Comparison of ENCODE assay signal across 16 cellular contexts in the genomic region with DNA sequence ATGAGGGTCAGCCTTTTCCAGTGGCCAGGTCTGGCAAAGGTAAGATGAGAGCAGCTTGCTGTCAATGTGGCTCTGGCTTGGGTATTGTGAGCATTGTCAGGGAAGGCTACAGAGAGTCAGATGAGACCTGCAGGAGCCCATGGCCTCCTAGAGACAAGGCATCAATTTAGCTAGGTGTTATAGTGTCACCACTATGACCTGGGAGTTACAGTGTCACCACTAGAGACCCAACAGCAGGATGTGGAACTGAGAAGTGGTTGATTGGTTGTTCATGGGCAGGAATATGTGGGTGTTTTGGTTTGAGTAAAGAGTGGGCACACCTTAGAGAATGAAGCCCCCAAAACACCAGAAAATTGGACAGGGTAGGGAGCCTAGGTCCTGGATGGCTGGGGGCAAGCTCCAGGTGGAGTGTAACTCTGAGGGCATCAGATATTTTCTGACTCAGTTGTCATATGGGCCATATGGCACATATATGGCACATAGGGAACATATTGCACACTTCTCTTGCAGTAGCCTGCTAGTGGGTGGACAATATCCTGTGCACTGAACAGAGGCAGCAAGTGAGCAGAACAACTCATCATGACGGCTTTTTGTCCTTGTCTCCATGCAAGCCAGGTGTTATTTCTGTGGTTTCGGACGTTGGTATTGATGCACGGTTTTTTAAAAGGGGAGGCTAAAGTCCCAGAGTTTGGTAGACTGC. TPM values are rescaled to one million over a fixed set of nuclear protein-coding genes. Genes with fewer than 3 reads are reported as not detected.
DNase-seq lines count a peak whose midpoint lies in the region; ATAC-seq, FAIRE-seq and TF ChIP-seq lines count a peak whose summit lies in the region.
"Had no signal": no experiment of that assay in that cellular context is flagged by ENCODE, and none has a peak within 500 bp of the region (broad histone marks: within the 10 kb centered on the region; RNA-seq: fewer than 3 reads in every experiment).

No MANE protein-coding gene starts in this region.

- ATAC-seq in memory B cell (ENCODE audit: low read depth), result no peak
- no peak for ATAC-seq in HG02571 (IDR thresholded peaks at IDR 0.05; ENCODE audit: unreplicated experiment)
- ATAC-seq: lower lobe of right lung had no signal

- H3K36me3 Mint-ChIP-seq in CD14-positive monocyte (no peaks in the 10 kb centered on the region), memory B cell (peaks cover 4% of the 10 kb centered on the region)
- H3K36me3 Mint-ChIP-seq in activated T-helper 1 cell treated with anti-CD3 and anti-CD28 coated beads, Interleukin-12 subunit alpha, Interleukin-12 subunit beta, Interleukin-2, Interleukin-4 antibody, amounts not matched to agents 30 ng/mL and 10 ng/mL and 1 ng/mL, durations not matched to agents 14 hours and 24 hours and 36 hours (ENCODE audit: low read depth), result peaks cover 19% of the 10 kb centered on the region

- peak overlapping the region in 4 of 7 donors; percentile 72 to 99 (median 98) for H3K27ac Mint-ChIP-seq in CD14-positive monocyte
- H3K27ac Mint-ChIP-seq in activated T-helper 1 cell treated with anti-CD3 and anti-CD28 coated beads, Interleukin-12 subunit alpha, Interleukin-12 subunit beta, Interleukin-2, Interleukin-4 antibody, amounts not matched to agents 30 ng/mL and 10 ng/mL and 1 ng/mL, durations not matched to agents 14 hours and 24 hours and 36 hours, result peak overlapping the region; percentile 10
- H3K27ac Mint-ChIP-seq in memory B cell, result peak overlapping the region; percentile 93

- H3K9me3 Mint-ChIP-seq in CD14-positive monocyte (peaks cover 0 to 16% (median 2%) of the 10 kb centered on the region in 7 donors), memory B cell (peaks cover 14% of the 10 kb centered on the region)
- peaks cover 33% of the 10 kb centered on the region for H3K9me3 Mint-ChIP-seq in activated T-helper 1 cell treated with anti-CD3 and anti-CD28 coated beads, Interleukin-12 subunit alpha, Interleukin-12 subunit beta, Interleukin-2, Interleukin-4 antibody, amounts not matched to agents 30 ng/mL and 10 ng/mL and 1 ng/mL, durations not matched to agents 14 hours and 24 hours and 36 hours

- TF ChIP-seq CTCF in CD14-positive monocyte (IDR thresholded peaks at IDR 0.05), result no peak

- peak overlapping the region; percentile 9 to 86 for H3K4me3 Mint-ChIP-seq in CD14-positive monocyte
- peak overlapping the region; percentile 82 for H3K4me3 Mint-ChIP-seq in activated T-helper 1 cell treated with anti-CD3 and anti-CD28 coated beads, Interleukin-12 subunit alpha, Interleukin-12 subunit beta, Interleukin-2, Interleukin-4 antibody, amounts not matched to agents 30 ng/mL and 10 ng/mL and 1 ng/mL, durations not matched to agents 14 hours and 24 hours and 36 hours
- no peak overlapping the region for H3K4me3 Mint-ChIP-seq in memory B cell

- H3K4me1 Mint-ChIP-seq in CD14-positive monocyte (peaks cover 72% of the 10 kb centered on the region), memory B cell (peaks cover 55% of the 10 kb centered on the region)
- peaks cover 70% of the 10 kb centered on the region for H3K4me1 Mint-ChIP-seq in activated T-helper 1 cell treated with anti-CD3 and anti-CD28 coated beads, Interleukin-12 subunit alpha, Interleukin-12 subunit beta, Interleukin-2, Interleukin-4 antibody, amounts not matched to agents 30 ng/mL and 10 ng/mL and 1 ng/mL, durations not matched to agents 14 hours and 24 hours and 36 hours (ENCODE audit: low read depth)

- intact Hi-C loops in CD14-positive monocyte (cut with micrococcal nuclease), result loop anchor here (10.0 kb wide), 2 partner anchors 85 to 175 kb away; a partner anchor contains a TSS
- intact Hi-C loops in activated T-helper 1 cell treated with anti-CD3 and anti-CD28 coated beads, Interleukin-12 subunit alpha, Interleukin-12 subunit beta, Interleukin-2, Interleukin-4 antibody, amounts not matched to agents 30 ng/mL and 10 ng/mL and 1 ng/mL, durations not matched to agents 14 hours and 24 hours and 36 hours (cut with micrococcal nuclease), result loop anchor here (5.0 kb wide), 2 partner anchors 132 to 267 kb away; a partner anchor contains a TSS

- TF ChIP-seq POLR2A in GM12891 (IDR thresholded peaks at IDR 0.05; ENCODE audit: low read depth, low read length), result peak; percentile 53; the same call in 1 of the 2 replicates

- peak; percentile 56 for FAIRE-seq in GM12891 (lab: Jason Lieb, UNC)

- DNase-seq in CD14-positive monocyte (ENCODE audit: low spot score) (no peak), GM12891 (ENCODE audit: insufficient read length, low spot score) (no peak), memory B cell (ENCODE audit: low spot score in 2 of 2) (no peak), NOMO-1 treated with DMSO at 0.1 percent for 48 hours (lab: John Stamatoyannopoulos, UW; ENCODE audit: unreplicated experiment) (no peak), OCI-M2 (lab: John Stamatoyannopoulos, UW; ENCODE audit: unreplicated experiment) (no peak)
- no peak for DNase-seq in activated T-helper 1 cell treated with anti-CD3 and anti-CD28 coated beads, Interleukin-12 subunit alpha, Interleukin-12 subunit beta, Interleukin-2, Interleukin-4 antibody, amounts not matched to agents 30 ng/mL and 10 ng/mL and 1 ng/mL, durations not matched to agents 14 hours and 24 hours and 36 hours (ENCODE audit: low spot score)
- DNase-seq in stimulated activated CD4-positive, alpha-beta T cell treated with anti-CD3 and anti-CD28 coated beads, Interleukin-4, amount 100 ng/mL, for 1 hour, result no peak
- DNase-seq: activated gamma-delta T cell treated with Interleukin-2 at 50 U/mL for 16 hours; AML-193; lower lobe of right lung; NCI-H1694; NCI-H345; NK-92 treated with Interleukin-12 subunit alpha and Interleukin-12 subunit beta, amount 100 ng/mL, for 24 hours had no signal

- peaks cover 1 to 6% (median 3%) of the 10 kb centered on the region in 3 donors for H3K27me3 Mint-ChIP-seq in CD14-positive monocyte (ENCODE audit: low read depth in 3 of 3)
- peaks cover 5% of the 10 kb centered on the region for H3K27me3 Mint-ChIP-seq in activated T-helper 1 cell treated with anti-CD3 and anti-CD28 coated beads, Interleukin-12 subunit alpha, Interleukin-12 subunit beta, Interleukin-2, Interleukin-4 antibody, amounts not matched to agents 30 ng/mL and 10 ng/mL and 1 ng/mL, durations not matched to agents 14 hours and 24 hours and 36 hours (ENCODE audit: insufficient read depth)
- peaks cover 1% of the 10 kb centered on the region for H3K27me3 Mint-ChIP-seq in memory B cell

TF ChIP-seq in GM12891, 5 proteins besides CTCF, POLR2A, EP300 and RAD21:
- TF ChIP-seq POLR2AphosphoS5 (IDR thresholded peaks at IDR 0.05; ENCODE audit: low read depth, low read length) (peak; percentile 67), POU2F2 (IDR thresholded peaks at IDR 0.05; ENCODE audit: low read depth, low read length) (no peak), PAX5 (IDR thresholded peaks at IDR 0.05; ENCODE audit: insufficient read depth, low read length, severe bottlenecking) (no peak), TAF1 (IDR thresholded peaks at IDR 0.05; ENCODE audit: low read depth, low read length) (no peak), SPI1 (IDR thresholded peaks at IDR 0.05; ENCODE audit: low read depth, low read length) (peak; percentile 8; the same call in 1 of the 2 replicates)

RNA-seq across cellular contexts. Expression of a gene that starts 46.3 kb away (rescaled TPM):
- 1 to 10 TPM; 4.1 to 6.4 TPM for polyA plus RNA-seq in CD14-positive monocyte
- polyA plus RNA-seq in GM12891 (2012; ENCODE audit: low read depth, missing spikeins), result 19.3 TPM
- 34.1 and 38.5 TPM in 2 replicates for total RNA-seq in activated T-helper 1 cell treated with anti-CD3 and anti-CD28 coated beads, Interleukin-12 subunit alpha, Interleukin-12 subunit beta, Interleukin-2, Interleukin-4 antibody, amounts not matched to agents 30 ng/mL and 10 ng/mL and 1 ng/mL, durations not matched to agents 14 hours and 24 hours and 36 hours
- total RNA-seq: M059J, smooth muscle cell had no signal
- polyA plus RNA-seq: smooth muscle cell had no signal

Comparison
In these comparisons a context has a peak if more than half of its experiments do, and no peak if none do; other contexts are left out.
1. H3K27ac Mint-ChIP-seq: peak in every context shown above with its lines; median percentile 98 in CD14-positive monocyte; 93 in memory B cell; 10 in activated T-helper 1 cell treated with anti-CD3 and anti-CD28 coated beads, Interleukin-12 subunit alpha, Interleukin-12 subunit beta, Interleukin-2, Interleukin-4 antibody, amounts not matched to agents 30 ng/mL and 10 ng/mL and 1 ng/mL, durations not matched to agents 14 hours and 24 hours and 36 hours.